Comparison of ENCODE assay signal across 36 cellular contexts in genomic region chr13:22265563-22265962, GRCh38.
"Had no signal": no experiment of that assay in that cellular context is flagged by ENCODE, and none has a peak within 500 bp of the region (broad histone marks: within the 10 kb centered on the region; RNA-seq: fewer than 3 reads in every experiment).

No MANE protein-coding gene starts in this region.

- H3K27me3 ChIP-seq: adrenal gland, body of pancreas, brain microvascular endothelial cell, breast epithelium had no signal

- H3K9me3 Mint-ChIP-seq: activated CD4-positive, alpha-beta memory T cell treated with anti-CD3 and anti-CD28 coated beads for 36 hours; activated CD4-positive, alpha-beta T cell treated with anti-CD3 and anti-CD28 coated beads, Interleukin-2, amount 10 ng/mL, durations not matched to agents 24 days and 14 days; activated CD8-positive, alpha-beta T cell treated with anti-CD3 and anti-CD28 coated beads for 36 hours; activated naive CD4-positive, alpha-beta T cell treated with anti-CD3 and anti-CD28 coated beads, Interleukin-2, amount 50 U/mL, for 72 hours; activated T-cell treated with anti-CD3 and anti-CD28 coated beads, Interleukin-2, amount 50 U/mL, for 4 hours; activated T-helper 1 cell treated with anti-CD3 and anti-CD28 coated beads, Interleukin-12 subunit alpha, Interleukin-12 subunit beta, Interleukin-2, Interleukin-4 antibody, amounts not matched to agents 30 ng/mL and 10 ng/mL and 1 ng/mL, durations not matched to agents 14 hours and 24 hours and 36 hours; activated T-helper 17 cell treated with anti-CD3 and anti-CD28 coated beads, Interleukin-2, amount 50 U/mL, for 72 hours; central memory CD8-positive, alpha-beta T cell; T-helper 1 cell treated with Interleukin-12 subunit alpha and Interleukin-12 subunit beta and Interleukin-4 antibody, amounts not matched to agents 30 μg/mL and 1 μg/mL, for 36 hours; T-helper 2 cell treated with Interferon-gamma antibody and Interleukin-4, amounts not matched to agents 5 μg/mL and 100 μg/mL, for 36 hours had no signal

- H3K4me1 ChIP-seq: adrenal gland, body of pancreas, breast epithelium had no signal

- DNase-seq: activated B cell treated with CpG ODN at 0.5 μM for 24 hours; activated CD4-positive, alpha-beta memory T cell treated with anti-CD3 and anti-CD28 coated beads for 36 hours; activated CD4-positive, alpha-beta T cell treated with anti-CD3 and anti-CD28 coated beads for 4 hours; activated CD4-positive, alpha-beta T cell treated with anti-CD3 and anti-CD28 coated beads, Interleukin-2, amount 10 ng/mL, durations not matched to agents 24 days and 14 days; activated CD4-positive, alpha-beta T cell treated with anti-CD3 and anti-CD28 coated beads, Interleukin-2, amount 50 U/mL, for 1 hour; activated CD4-positive, alpha-beta T cell treated with anti-CD3 and anti-CD28 coated beads, Interleukin-2, amount 50 U/mL, for 4 hours; activated CD4-positive, CD25-positive, alpha-beta regulatory T cell treated with anti-CD3 and anti-CD28 coated beads, Interleukin-2, amount 50 U/mL, for 72 hours; activated CD8-positive, alpha-beta memory T cell treated with anti-CD3 and anti-CD28 coated beads, Interleukin-2, amount 50 U/mL, for 4 hours; activated CD8-positive, alpha-beta T cell treated with anti-CD3 and anti-CD28 coated beads for 36 hours; activated effector memory CD4-positive, alpha-beta T cell treated with anti-CD3 and anti-CD28 coated beads, Interleukin-2, amount 50 U/mL, for 16 hours; activated gamma-delta T cell treated with Interleukin-2 at 50 U/mL for 16 hours; activated naive CD4-positive, alpha-beta T cell; activated naive CD4-positive, alpha-beta T cell treated with anti-CD3 and anti-CD28 coated beads for 36 hours; activated naive CD4-positive, alpha-beta T cell treated with anti-CD3 and anti-CD28 coated beads, Interleukin-2, amount 50 U/mL, for 16 hours; activated naive CD8-positive, alpha-beta T cell treated with anti-CD3 and anti-CD28 coated beads for 36 hours; activated T-cell treated with anti-CD3 and anti-CD28 coated beads for 4 hours; activated T-cell treated with anti-CD3 and anti-CD28 coated beads, Interleukin-2, amount 50 U/mL, for 1 hour; activated T-cell treated with anti-CD3 and anti-CD28 coated beads, Interleukin-2, amount 50 U/mL, for 4 hours; activated T-cell treated with anti-CD3 and anti-CD28 coated beads, Interleukin-2, amount 50 U/mL, for 72 hours; adrenal gland; amniotic stem cell; aorta; body of pancreas; brain microvascular endothelial cell; cerebellar nuclear complex; T-helper 1 cell; T-helper 2 cell; T-helper 9 cell had no signal

- H3K27me3 Mint-ChIP-seq: activated B cell treated with CpG ODN at 0.5 μM for 24 hours; activated CD4-positive, alpha-beta memory T cell treated with anti-CD3 and anti-CD28 coated beads for 36 hours; activated CD4-positive, alpha-beta T cell treated with anti-CD3 and anti-CD28 coated beads, Interleukin-2, amount 10 ng/mL, durations not matched to agents 24 days and 14 days; activated naive CD8-positive, alpha-beta T cell treated with anti-CD3 and anti-CD28 coated beads for 36 hours; activated T-helper 17 cell treated with anti-CD3 and anti-CD28 coated beads, Interleukin-2, amount 50 U/mL, for 72 hours; central memory CD8-positive, alpha-beta T cell had no signal

- ATAC-seq: activated CD8-positive, alpha-beta T cell treated with anti-CD3 and anti-CD28 coated beads for 36 hours; activated naive CD4-positive, alpha-beta T cell treated with anti-CD3 and anti-CD28 coated beads, Interleukin-2, amount 50 U/mL, for 72 hours; activated T-cell treated with anti-CD3 and anti-CD28 coated beads, Interleukin-2, amount 50 U/mL, for 4 hours; activated T-cell treated with anti-CD3 and anti-CD28 coated beads, Interleukin-2, amount 50 U/mL, for 72 hours; activated T-helper 17 cell treated with anti-CD3 and anti-CD28 coated beads, Interleukin-2, amount 50 U/mL, for 72 hours; body of pancreas had no signal

- H3K9me3 ChIP-seq: adrenal gland, body of pancreas, breast epithelium had no signal

- H3K27ac Mint-ChIP-seq: activated B cell treated with CpG ODN at 0.5 μM for 24 hours; activated CD4-positive, alpha-beta memory T cell treated with anti-CD3 and anti-CD28 coated beads for 36 hours; activated CD4-positive, alpha-beta T cell treated with anti-CD3 and anti-CD28 coated beads, Interleukin-2, amount 10 ng/mL, durations not matched to agents 24 days and 14 days; activated CD8-positive, alpha-beta T cell treated with anti-CD3 and anti-CD28 coated beads for 36 hours; activated naive CD4-positive, alpha-beta T cell treated with anti-CD3 and anti-CD28 coated beads for 36 hours; activated naive CD4-positive, alpha-beta T cell treated with anti-CD3 and anti-CD28 coated beads, Interleukin-2, amount 50 U/mL, for 72 hours; activated naive CD8-positive, alpha-beta T cell treated with anti-CD3 and anti-CD28 coated beads for 36 hours; activated T-cell treated with anti-CD3 and anti-CD28 coated beads, Interleukin-2, amount 50 U/mL, for 72 hours; activated T-helper 1 cell treated with anti-CD3 and anti-CD28 coated beads, Interleukin-12 subunit alpha, Interleukin-12 subunit beta, Interleukin-2, Interleukin-4 antibody, amounts not matched to agents 30 ng/mL and 10 ng/mL and 1 ng/mL, durations not matched to agents 14 hours and 24 hours and 36 hours; activated T-helper 17 cell treated with anti-CD3 and anti-CD28 coated beads, Interleukin-2, amount 50 U/mL, for 72 hours; T-helper 1 cell treated with Interleukin-12 subunit alpha and Interleukin-12 subunit beta and Interleukin-4 antibody, amounts not matched to agents 30 μg/mL and 1 μg/mL, for 36 hours; T-helper 2 cell treated with Interferon-gamma antibody and Interleukin-4, amounts not matched to agents 5 μg/mL and 100 μg/mL, for 36 hours had no signal

- H3K4me3 ChIP-seq: adrenal gland, body of pancreas, breast epithelium had no signal

- H3K27ac ChIP-seq: adrenal gland, body of pancreas, brain microvascular endothelial cell, breast epithelium, VCaP had no signal

- H3K4me3 Mint-ChIP-seq: activated B cell treated with CpG ODN at 0.5 μM for 24 hours; activated CD4-positive, alpha-beta memory T cell treated with anti-CD3 and anti-CD28 coated beads for 36 hours; activated CD4-positive, alpha-beta T cell treated with anti-CD3 and anti-CD28 coated beads, Interleukin-2, amount 10 ng/mL, durations not matched to agents 24 days and 14 days; activated CD8-positive, alpha-beta T cell treated with anti-CD3 and anti-CD28 coated beads for 36 hours; activated naive CD4-positive, alpha-beta T cell treated with anti-CD3 and anti-CD28 coated beads for 36 hours; activated naive CD8-positive, alpha-beta T cell treated with anti-CD3 and anti-CD28 coated beads for 36 hours; activated T-cell treated with anti-CD3 and anti-CD28 coated beads, Interleukin-2, amount 50 U/mL, for 4 hours; activated T-cell treated with anti-CD3 and anti-CD28 coated beads, Interleukin-2, amount 50 U/mL, for 72 hours; activated T-helper 1 cell treated with anti-CD3 and anti-CD28 coated beads, Interleukin-12 subunit alpha, Interleukin-12 subunit beta, Interleukin-2, Interleukin-4 antibody, amounts not matched to agents 30 ng/mL and 10 ng/mL and 1 ng/mL, durations not matched to agents 14 hours and 24 hours and 36 hours; activated T-helper 17 cell treated with anti-CD3 and anti-CD28 coated beads, Interleukin-2, amount 50 U/mL, for 72 hours; central memory CD8-positive, alpha-beta T cell; T-helper 1 cell treated with Interleukin-12 subunit alpha and Interleukin-12 subunit beta and Interleukin-4 antibody, amounts not matched to agents 30 μg/mL and 1 μg/mL, for 36 hours; T-helper 2 cell treated with Interferon-gamma antibody and Interleukin-4, amounts not matched to agents 5 μg/mL and 100 μg/mL, for 36 hours had no signal

- H3K4me1 Mint-ChIP-seq: activated B cell treated with CpG ODN at 0.5 μM for 24 hours; activated CD4-positive, alpha-beta T cell treated with anti-CD3 and anti-CD28 coated beads, Interleukin-2, amount 10 ng/mL, durations not matched to agents 24 days and 14 days; activated naive CD8-positive, alpha-beta T cell treated with anti-CD3 and anti-CD28 coated beads for 36 hours; activated T-helper 17 cell treated with anti-CD3 and anti-CD28 coated beads, Interleukin-2, amount 50 U/mL, for 72 hours; central memory CD8-positive, alpha-beta T cell had no signal

- H3K36me3 Mint-ChIP-seq: activated CD4-positive, alpha-beta memory T cell treated with anti-CD3 and anti-CD28 coated beads for 36 hours; activated naive CD4-positive, alpha-beta T cell treated with anti-CD3 and anti-CD28 coated beads, Interleukin-2, amount 50 U/mL, for 72 hours had no signal
